13 cellular contexts compared by ENCODE assay signal in the genomic region with DNA sequence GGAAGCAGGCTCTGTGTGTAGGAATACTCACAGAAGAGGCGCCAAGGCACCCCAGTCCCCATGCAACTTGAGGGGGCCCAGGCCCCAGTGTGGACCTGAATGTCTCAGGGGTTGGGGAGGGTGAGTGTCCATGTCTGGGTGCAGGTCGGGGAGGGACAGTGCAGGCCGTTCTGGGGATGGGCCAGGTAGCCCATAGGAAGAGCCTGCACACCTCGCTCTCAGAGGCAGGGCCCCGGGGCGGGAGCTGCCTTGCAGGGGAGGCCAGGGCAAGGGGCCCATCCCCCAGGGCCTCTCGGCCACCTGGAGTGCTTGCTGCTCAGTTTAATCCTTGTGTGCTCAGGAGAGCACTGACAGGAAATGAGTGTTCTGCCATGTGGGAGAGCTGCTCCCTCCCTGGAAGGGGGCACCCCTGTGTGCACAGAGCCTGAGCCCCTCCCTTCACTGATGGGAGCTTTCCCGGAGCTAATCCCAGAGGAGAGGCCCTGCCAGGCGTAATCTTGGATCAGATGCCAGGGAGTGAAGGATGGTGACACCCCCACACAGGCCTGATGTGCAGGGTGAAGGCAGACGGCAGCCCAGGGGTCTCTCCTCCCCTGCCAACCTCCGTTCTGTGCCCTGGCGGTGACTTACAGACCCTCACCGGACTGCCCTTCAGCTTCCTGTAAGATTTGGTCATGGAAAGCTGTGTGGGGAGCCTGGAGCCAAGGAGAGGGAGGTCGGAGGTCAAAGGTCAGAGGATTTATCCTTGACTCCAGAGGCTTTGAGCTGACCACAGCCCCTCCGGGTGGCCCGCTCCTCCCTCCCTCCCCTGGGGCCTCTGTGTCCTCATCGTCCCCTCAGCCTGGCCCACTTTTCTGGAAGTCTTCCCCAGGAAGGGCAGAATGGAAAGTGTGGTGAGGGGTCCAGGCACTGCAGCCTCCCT. TPM values are rescaled to one million over a fixed set of nuclear protein-coding genes. Genes with fewer than 3 reads are reported as not detected.
DNase-seq lines count a peak whose midpoint lies in the region; ATAC-seq, FAIRE-seq and TF ChIP-seq lines count a peak whose summit lies in the region.
"Had no signal": no experiment of that assay in that cellular context is flagged by ENCODE, and none has a peak within 500 bp of the region (broad histone marks: within the 10 kb centered on the region; RNA-seq: fewer than 3 reads in every experiment).

No MANE protein-coding gene starts in this region.

- no peak overlapping the region for H3K14ac ChIP-seq in mesenchymal stem cell (ENCODE audit: low read length in 2 of 2)

- H3K18ac ChIP-seq in mesenchymal stem cell (ENCODE audit: low read depth in 1 of 2, low read length in 2 of 2) = no peak overlapping the region

- H2BK5ac ChIP-seq in mesenchymal stem cell (ENCODE audit: low read depth, low read length, poor library complexity, severe bottlenecking) = no peak overlapping the region

- no peak overlapping the region for H2BK15ac ChIP-seq in mesenchymal stem cell (ENCODE audit: low read depth, poor library complexity, severe bottlenecking)

- no peak overlapping the region for H3K4ac ChIP-seq in mesenchymal stem cell (ENCODE audit: low read depth in 1 of 2, low read length in 2 of 2)

- no peak for ATAC-seq in HG03097 (IDR thresholded peaks at IDR 0.05; ENCODE audit: low FRiP score, unreplicated experiment)

- no peaks in the 10 kb centered on the region for H3K27me3 ChIP-seq in BLaER1 treated with 17β-estradiol and CSF1 and Interleukin-3, amounts not matched to agents 10 nM and 100 nM
- H3K27me3 ChIP-seq in mesenchymal stem cell (ENCODE audit: control insufficient read depth in 1 of 2, insufficient read depth in 1 of 2, low read length in 2 of 2) = peaks cover 4 to 42% of the 10 kb centered on the region in 2 experiments
- H3K27me3 ChIP-seq: Peyer's patch, vagina had no signal

- peak overlapping the region in 6 of 11 experiments; percentile 8 to 56 (median 32); a peak in 10 of 22 replicates for H3K9ac ChIP-seq in BLaER1 treated with 17β-estradiol and CSF1 and Interleukin-3, amounts not matched to agents 10 nM and 100 nM
- H3K9ac ChIP-seq in mesenchymal stem cell (ENCODE audit: low read length) = no peak overlapping the region

- H2AFZ ChIP-seq in mesenchymal stem cell (ENCODE audit: low read depth, low read length) = no peak overlapping the region

- H3K4me3 ChIP-seq in BLaER1 treated with 17β-estradiol and CSF1 and Interleukin-3, amounts not matched to agents 10 nM and 100 nM = no peak overlapping the region; a peak in 2 of 20 replicates
- no peak overlapping the region for H3K4me3 ChIP-seq in HEK293 (ENCODE audit: low read depth, low read length)
- no peak overlapping the region for H3K4me3 ChIP-seq in mesenchymal stem cell (ENCODE audit: insufficient read depth in 1 of 2, low read depth in 1 of 2, low read length in 2 of 2)
- H3K4me3 ChIP-seq: Peyer's patch, vagina had no signal

- H3K9me3 ChIP-seq in BLaER1 treated with 17β-estradiol and CSF1 and Interleukin-3, amounts not matched to agents 10 nM and 100 nM (replicated peaks in 1 of 11) = peaks cover 0 to 18% (median 2%) of the 10 kb centered on the region in 11 experiments; a peak in 10 of 22 replicates
- H3K9me3 ChIP-seq in HEK293 (ENCODE audit: control insufficient read depth, insufficient read depth, low read depth, low read length) = no peaks in the 10 kb centered on the region
- H3K9me3 ChIP-seq in mesenchymal stem cell (ENCODE audit: control insufficient read depth, low read length) = peaks cover 8% of the 10 kb centered on the region
- H3K9me3 ChIP-seq: Peyer's patch, vagina had no signal

- TF ChIP-seq CTCF in HEK293 (tag by site-specific recombination; IDR thresholded peaks at IDR 0.05) = no peak

- peak overlapping the region; percentile 13 for H2AK5ac ChIP-seq in mesenchymal stem cell (ENCODE audit: low read length, severe bottlenecking)

- peaks cover 0 to 20% (median 0%) of the 10 kb centered on the region in 11 experiments; a peak in 8 of 22 replicates for H4K20me1 ChIP-seq in BLaER1 treated with 17β-estradiol and CSF1 and Interleukin-3, amounts not matched to agents 10 nM and 100 nM

- H4K91ac ChIP-seq in mesenchymal stem cell (ENCODE audit: low read length) = no peak overlapping the region

- 56% methylated on average over 16 of the region's 17 CpGs for WGBS in mesenchymal stem cell

- H3K23ac ChIP-seq in mesenchymal stem cell (ENCODE audit: low read length in 2 of 2) = no peak overlapping the region

- no peaks in the 10 kb centered on the region for H3K79me1 ChIP-seq in mesenchymal stem cell (replicated peaks; ENCODE audit: low read length, poor library complexity, severe bottlenecking)

- H2BK120ac ChIP-seq in mesenchymal stem cell (ENCODE audit: low read depth, low read length) = no peak overlapping the region

- H3K27ac ChIP-seq in BLaER1 treated with 17β-estradiol and CSF1 and Interleukin-3, amounts not matched to agents 10 nM and 100 nM = peak overlapping the region in 4 of 11 experiments; percentile 35 to 51 (median 46); a peak in 7 of 22 replicates
- H3K27ac ChIP-seq in HEK293 (ENCODE audit: extremely low read depth, low read depth, low read length) = no peak overlapping the region
- H3K27ac ChIP-seq in mesenchymal stem cell (ENCODE audit: low read length, poor library complexity, severe bottlenecking) = no peak overlapping the region
- H3K27ac ChIP-seq: Peyer's patch, vagina had no signal

- no peaks in the 10 kb centered on the region for H3K36me3 ChIP-seq in BLaER1 treated with 17β-estradiol and CSF1 and Interleukin-3, amounts not matched to agents 10 nM and 100 nM
- H3K36me3 ChIP-seq in HEK293 (ENCODE audit: control insufficient read depth in 2 of 2, insufficient read depth in 1 of 2, low read length in 2 of 2) = no peaks in the 10 kb centered on the region
- no peaks in the 10 kb centered on the region for H3K36me3 ChIP-seq in mesenchymal stem cell (ENCODE audit: control insufficient read depth in 1 of 2, insufficient read depth in 2 of 2, low read depth in 1 of 2, low read length in 2 of 2)
- H3K36me3 ChIP-seq: Peyer's patch, vagina had no signal

- FAIRE-seq in urothelium cell line (lab: Jason Lieb, UNC) = no peak

- DNase-seq in SHP77 (lab: John Stamatoyannopoulos, UW) (peak; percentile 32 to 80), mesenchymal stem cell (no peak), urothelium cell line (ENCODE audit: low spot score) (no peak), epidermal melanocyte (ENCODE audit: insufficient read length, low spot score) (no peak)
- DNase-seq: activated effector memory CD4-positive, alpha-beta T cell treated with anti-CD3 and anti-CD28 coated beads, Interleukin-2, amount 50 U/mL, for 16 hours; CD4-positive, alpha-beta T cell; Peyer's patch; stimulated activated naive B cell treated with anti-CD40 and anti-IgM and Interleukin-4, amounts not matched to agents 10 μg/mL and 1 μg/mL and 100 μg/mL, for 72 hours; T-helper 9 cell had no signal

- H3K4me2 ChIP-seq in BLaER1 treated with 17β-estradiol and CSF1 and Interleukin-3, amounts not matched to agents 10 nM and 100 nM = peak overlapping the region; percentile 36 to 97 (median 92)
- peak overlapping the region; percentile 32 for H3K4me2 ChIP-seq in mesenchymal stem cell (ENCODE audit: low read length, poor library complexity, severe bottlenecking)

- peaks cover 57 to 75% (median 63%) of the 10 kb centered on the region in 10 experiments for H3K4me1 ChIP-seq in BLaER1 treated with 17β-estradiol and CSF1 and Interleukin-3, amounts not matched to agents 10 nM and 100 nM
- no peaks in the 10 kb centered on the region for H3K4me1 ChIP-seq in HEK293 (ENCODE audit: control insufficient read depth, insufficient read depth, low read length)
- H3K4me1 ChIP-seq in mesenchymal stem cell (ENCODE audit: control insufficient read depth, insufficient read depth, low read depth, low read length) = peaks cover 24% of the 10 kb centered on the region
- H3K4me1 ChIP-seq: Peyer's patch, vagina had no signal

- no peak overlapping the region for H2BK12ac ChIP-seq in mesenchymal stem cell (ENCODE audit: low read length in 2 of 2)

- CTCF ChIA-PET in HEK293 (lab: Yijun Ruan, JAX) = interaction anchor here (0.6 to 1.0 kb wide), 3 partner anchors 8 to 95 kb away, joined by 3 to 4 read pairs (median 3); no protein-coding TSS in a partner anchor

- POLR2A ChIA-PET in HEK293 (lab: Yijun Ruan, JAX) = interaction anchor here (0.8 kb wide), 1 partner anchor 19 kb away, joined by 3 read pairs; no protein-coding TSS in a partner anchor

- no peak overlapping the region for H4K8ac ChIP-seq in mesenchymal stem cell (ENCODE audit: low read length)

TF ChIP-seq in HEK293, 187 proteins besides CTCF, POLR2A, EP300 and RAD21 (continues in another document):
- TF ChIP-seq GLIS1 (tag by site-specific recombination; IDR thresholded peaks at IDR 0.05) (peak; percentile 99), GLIS2 (tag by site-specific recombination; IDR thresholded peaks at IDR 0.05) (peak; percentile 55), ZIC2 (tag by site-specific recombination; IDR thresholded peaks at IDR 0.05) (peak; percentile 93), ZNF530 (tag by site-specific recombination; IDR thresholded peaks at IDR 0.05; ENCODE audit: low read depth) (no peak), ZNF585B (tag by site-specific recombination; IDR thresholded peaks at IDR 0.05) (no peak), ZBTB17 (tag by site-specific recombination; IDR thresholded peaks at IDR 0.05) (no peak), IKZF3 (tag by site-specific recombination; IDR thresholded peaks at IDR 0.05) (0 out of 2 replicates have a peak, but pooled peaks have one; percentile 31)
- TF ChIP-seq, protein P1, sequence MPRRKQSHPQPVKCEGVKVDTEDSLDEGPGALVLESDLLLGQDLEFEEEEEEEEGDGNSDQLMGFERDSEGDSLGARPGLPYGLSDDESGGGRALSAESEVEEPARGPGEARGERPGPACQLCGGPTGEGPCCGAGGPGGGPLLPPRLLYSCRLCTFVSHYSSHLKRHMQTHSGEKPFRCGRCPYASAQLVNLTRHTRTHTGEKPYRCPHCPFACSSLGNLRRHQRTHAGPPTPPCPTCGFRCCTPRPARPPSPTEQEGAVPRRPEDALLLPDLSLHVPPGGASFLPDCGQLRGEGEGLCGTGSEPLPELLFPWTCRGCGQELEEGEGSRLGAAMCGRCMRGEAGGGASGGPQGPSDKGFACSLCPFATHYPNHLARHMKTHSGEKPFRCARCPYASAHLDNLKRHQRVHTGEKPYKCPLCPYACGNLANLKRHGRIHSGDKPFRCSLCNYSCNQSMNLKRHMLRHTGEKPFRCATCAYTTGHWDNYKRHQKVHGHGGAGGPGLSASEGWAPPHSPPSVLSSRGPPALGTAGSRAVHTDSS (tag by site-specific recombination; IDR thresholded peaks at IDR 0.05) = peak; percentile 52

RNA-seq across cellular contexts. Expression of a gene that starts 24.4 kb away (rescaled TPM):
- 35.1 TPM for polyA plus RNA-seq in mesenchymal stem cell (2013, experiment 1 of 2)
- 32.7 TPM for polyA plus RNA-seq in mesenchymal stem cell (2013, experiment 2 of 2)

Comparison
In these comparisons a context has a peak if more than half of its experiments do, and no peak if none do; other contexts are left out.
1. DNase-seq: peak in SHP77 (2 of 2); none in mesenchymal stem cell (single experiment), urothelium cell line (single experiment) and epidermal melanocyte (single experiment).